15 cellular contexts compared by ENCODE assay signal in the genomic region with DNA sequence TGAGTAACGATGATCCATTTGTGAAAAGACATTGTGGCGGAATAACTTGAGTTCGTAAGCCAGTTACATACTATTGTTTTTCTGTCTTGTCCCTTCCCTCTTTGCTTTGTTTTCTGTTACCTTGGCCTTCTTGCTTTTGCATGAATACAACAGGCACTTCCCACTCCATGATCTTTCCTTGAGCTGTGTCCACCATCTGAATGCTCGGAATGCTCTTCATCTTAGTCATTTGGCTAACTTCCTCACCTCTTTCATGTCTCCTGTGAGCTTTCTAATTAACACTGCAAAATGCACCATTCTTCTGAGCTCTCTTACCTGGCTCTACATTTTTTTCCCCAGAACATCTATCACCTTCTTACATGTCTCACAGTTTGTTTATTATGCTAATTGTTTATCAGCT. TPM values are rescaled to one million over a fixed set of nuclear protein-coding genes. Genes with fewer than 3 reads are reported as not detected.
DNase-seq lines count a peak whose midpoint lies in the region; TF ChIP-seq lines count a peak whose summit lies in the region.
"Had no signal": no experiment of that assay in that cellular context is flagged by ENCODE, and none has a peak within 500 bp of the region (broad histone marks: within the 10 kb centered on the region; RNA-seq: fewer than 3 reads in every experiment).

No MANE protein-coding gene starts in this region.

- CTCF ChIA-PET in activated CD4-positive, alpha-beta memory T cell treated with anti-CD3 and anti-CD28 coated beads for 36 hours (lab: Charles Lee) = interaction anchor here (0.8 to 1.4 kb wide), 2 partner anchors 13 to 64 kb away, joined by 3 to 4 read pairs; no protein-coding TSS in a partner anchor

- TF ChIP-seq EP300 in Ishikawa (IDR thresholded peaks at IDR 0.05; ENCODE audit: borderline replicate concordance) = no peak
- TF ChIP-seq EP300 in esophagus muscularis mucosa (IDR thresholded peaks at IDR 0.05) = no peak

- H2BK12ac ChIP-seq in H9 (ENCODE audit: insufficient read length, low read depth, low read length) = no peak overlapping the region

- no peaks in the 10 kb centered on the region for H3K4me1 ChIP-seq in H9 (ENCODE audit: insufficient read depth, low read length)
- H3K4me1 ChIP-seq in mesodermal cell (ENCODE audit: control insufficient read depth, insufficient read depth, low read length, poor library complexity, severe bottlenecking) = peaks cover 10% of the 10 kb centered on the region
- H3K4me1 ChIP-seq in esophagus muscularis mucosa = no peaks in the 10 kb centered on the region
- H3K4me1 ChIP-seq: BE2C had no signal

- no peaks in the 10 kb centered on the region for H3K9me3 Mint-ChIP-seq in H9
- no peaks in the 10 kb centered on the region for H3K9me3 Mint-ChIP-seq in activated CD4-positive, alpha-beta memory T cell treated with anti-CD3 and anti-CD28 coated beads for 36 hours
- H3K9me3 Mint-ChIP-seq: CD4-positive, alpha-beta memory T cell had no signal

- H2BK120ac ChIP-seq in H9 (ENCODE audit: low read depth, low read length, poor library complexity, severe bottlenecking) = no peak overlapping the region

- WGBS in H9 (ENCODE audit: extremely low coverage, insufficient read length, low lambda C conversion rate) = no CpG with 5 or more reads among the region's 4 CpGs
- 96% methylated on average over 2 to 4 of the region's 4 CpGs for WGBS in mesodermal cell (ENCODE audit: insufficient coverage in 2 of 2), 2 experiments
- 91% methylated on average over 4 of the region's 4 CpGs for WGBS in esophagus muscularis mucosa

- H3K23ac ChIP-seq in H9 (ENCODE audit: insufficient read length, low read depth, low read length) = no peak overlapping the region

- H2AK5ac ChIP-seq in H9 (ENCODE audit: insufficient read length, low read length) = no peak overlapping the region

- no peak overlapping the region for H4K5ac ChIP-seq in H9 (ENCODE audit: insufficient read length, low read depth, low read length)

- POLR2A ChIA-PET in activated CD4-positive, alpha-beta memory T cell treated with anti-CD3 and anti-CD28 coated beads for 36 hours (lab: Charles Lee) = interaction anchor here (0.9 kb wide), 1 partner anchor 19 kb away, joined by 4 read pairs; no protein-coding TSS in a partner anchor

- H3K27ac Mint-ChIP-seq in H9 = peak overlapping the region in 2 of 3 experiments; percentile 18 to 19; a peak in 4 of 7 replicates
- H3K27ac Mint-ChIP-seq in activated CD4-positive, alpha-beta memory T cell treated with anti-CD3 and anti-CD28 coated beads for 36 hours = no peak overlapping the region
- H3K27ac Mint-ChIP-seq: CD4-positive, alpha-beta memory T cell had no signal

- no peaks in the 10 kb centered on the region for H3K9me3 ChIP-seq in H9 (ENCODE audit: control insufficient read depth, low read depth, low read length)
- no peaks in the 10 kb centered on the region for H3K9me3 ChIP-seq in mesodermal cell (ENCODE audit: control insufficient read depth, low read length)
- no peaks in the 10 kb centered on the region for H3K9me3 ChIP-seq in esophagus muscularis mucosa
- H3K9me3 ChIP-seq: BE2C had no signal

- no peak overlapping the region for H3K9ac ChIP-seq in H9 (ENCODE audit: extremely low read depth, insufficient read length, low read length)

- H2AFZ ChIP-seq in H9 (ENCODE audit: low read length) = no peak overlapping the region

- no peak for TF ChIP-seq RAD21 in Ishikawa (IDR thresholded peaks at IDR 0.05; ENCODE audit: low read depth)

- no peak overlapping the region for H4K91ac ChIP-seq in H9 (ENCODE audit: insufficient read length, low read depth, low read length)

- no peak overlapping the region for H3K14ac ChIP-seq in H9 (ENCODE audit: insufficient read depth, low read length)

- no peak overlapping the region for H3T11ph ChIP-seq in H9 (ENCODE audit: low read length)

- H3K27ac ChIP-seq in H9 (ENCODE audit: insufficient read length, low read depth, low read length) = no peak overlapping the region
- H3K27ac ChIP-seq in mesodermal cell (ENCODE audit: low read depth, low read length, severe bottlenecking) = peak overlapping the region; percentile 8
- no peak overlapping the region for H3K27ac ChIP-seq in esophagus muscularis mucosa (replicated peaks in 1 of 4)
- H3K27ac ChIP-seq: C4-2B had no signal

- H3K4me3 ChIP-seq in mesodermal cell (ENCODE audit: extremely low read depth, insufficient read depth, low read length, poor library complexity, severe bottlenecking) = no peak overlapping the region
- H3K4me3 ChIP-seq in esophagus muscularis mucosa = no peak overlapping the region
- H3K4me3 ChIP-seq: K562 had no signal

- H3K4me1 Mint-ChIP-seq in H9 = no peaks in the 10 kb centered on the region
- H3K4me1 Mint-ChIP-seq in activated CD4-positive, alpha-beta memory T cell treated with anti-CD3 and anti-CD28 coated beads for 36 hours (ENCODE audit: low read depth) = no peaks in the 10 kb centered on the region

- H3K79me1 ChIP-seq in H9 (ENCODE audit: insufficient read depth, low read depth, low read length, poor library complexity, severe bottlenecking) = no peaks in the 10 kb centered on the region

- H3K36me3 Mint-ChIP-seq in H9 (ENCODE audit: insufficient read depth in 1 of 3, low read depth in 3 of 3) = peaks cover 15 to 64% (median 59%) of the 10 kb centered on the region in 3 experiments; a peak in 6 of 7 replicates
- peaks cover 41% of the 10 kb centered on the region for H3K36me3 Mint-ChIP-seq in activated CD4-positive, alpha-beta memory T cell treated with anti-CD3 and anti-CD28 coated beads for 36 hours

- H3K36me3 ChIP-seq in mesodermal cell (ENCODE audit: control insufficient read depth, insufficient read depth, low read length) = peaks cover 87% of the 10 kb centered on the region
- H3K36me3 ChIP-seq in esophagus muscularis mucosa = peaks cover 0 to 28% (median 3%) of the 10 kb centered on the region in 4 donors

- DNase-seq in H9 (no peak), astrocyte of the hippocampus (ENCODE audit: low read depth, low spot score) (peak; percentile 40), NCI-H2227 treated with DMSO at 0.1 percent for 48 hours (lab: John Stamatoyannopoulos, UW) (no peak), esophagus muscularis mucosa (ENCODE audit: extremely low spot score) (no peak)
- DNase-seq in activated CD4-positive, alpha-beta memory T cell treated with anti-CD3 and anti-CD28 coated beads for 36 hours = no peak
- DNase-seq: BE2C; CD4-positive, alpha-beta memory T cell; DMS153; DMS79 treated with DMSO at 0.1 percent for 48 hours; EL; GDM1 had no signal

- no peak overlapping the region for H3K4me2 ChIP-seq in H9 (ENCODE audit: insufficient read depth, insufficient read length, low read length)

- no peak overlapping the region for H2BK20ac ChIP-seq in H9 (ENCODE audit: low read depth, low read length, poor library complexity, severe bottlenecking)

- no peak overlapping the region for H3K4ac ChIP-seq in H9 (ENCODE audit: low read depth, low read length)

- no peaks in the 10 kb centered on the region for H3K27me3 Mint-ChIP-seq in H9 (ENCODE audit: low read depth)
- no peaks in the 10 kb centered on the region for H3K27me3 Mint-ChIP-seq in activated CD4-positive, alpha-beta memory T cell treated with anti-CD3 and anti-CD28 coated beads for 36 hours
- H3K27me3 Mint-ChIP-seq: CD4-positive, alpha-beta memory T cell had no signal

- no peak overlapping the region for H3K56ac ChIP-seq in H9 (ENCODE audit: insufficient read length, low read depth, low read length)

- no peak for TF ChIP-seq POLR2A in esophagus muscularis mucosa (IDR thresholded peaks at IDR 0.05; ENCODE audit: low read depth)

- H3K18ac ChIP-seq in H9 (ENCODE audit: insufficient read length, low read depth, low read length) = no peak overlapping the region

- no peaks in the 10 kb centered on the region for H3K27me3 ChIP-seq in H9 (ENCODE audit: insufficient read depth, low read length)
- no peaks in the 10 kb centered on the region for H3K27me3 ChIP-seq in esophagus muscularis mucosa
- H3K27me3 ChIP-seq: BE2C had no signal

- no peak overlapping the region for H4K8ac ChIP-seq in H9 (replicated peaks; ENCODE audit: insufficient read length, low read depth, low read length)

- no peak overlapping the region for H2BK15ac ChIP-seq in H9 (ENCODE audit: low read depth, low read length)

- TF ChIP-seq CTCF in H9 (conservative IDR thresholded peaks at IDR 0.05) (no peak), esophagus muscularis mucosa (IDR thresholded peaks at IDR 0.05) (no peak)

- H3K4me3 Mint-ChIP-seq in H9 = no peak overlapping the region
- H3K4me3 Mint-ChIP-seq in activated CD4-positive, alpha-beta memory T cell treated with anti-CD3 and anti-CD28 coated beads for 36 hours = no peak overlapping the region
- H3K4me3 Mint-ChIP-seq: CD4-positive, alpha-beta memory T cell had no signal

- intact Hi-C loops in activated CD4-positive, alpha-beta memory T cell treated with anti-CD3 and anti-CD28 coated beads for 36 hours (cut with micrococcal nuclease) = no loop called here
- intact Hi-C loops in esophagus muscularis mucosa (cut with DNase I) = no loop called here

- no peaks in the 10 kb centered on the region for H3K23me2 ChIP-seq in H9 (ENCODE audit: insufficient read length, low read depth, low read length, poor library complexity, severe bottlenecking)

- H3K79me2 ChIP-seq in H9 (ENCODE audit: insufficient read depth, low read length) = no peaks in the 10 kb centered on the region

- H4K20me1 ChIP-seq in H9 (ENCODE audit: control insufficient read depth, insufficient read depth, insufficient read length) = no peaks in the 10 kb centered on the region

- H2BK5ac ChIP-seq in H9 (ENCODE audit: insufficient read length, low read length) = no peak overlapping the region

TF ChIP-seq in Ishikawa, 13 proteins besides CTCF, POLR2A, EP300 and RAD21 (continues in another document):
- TF ChIP-seq, protein P1, sequence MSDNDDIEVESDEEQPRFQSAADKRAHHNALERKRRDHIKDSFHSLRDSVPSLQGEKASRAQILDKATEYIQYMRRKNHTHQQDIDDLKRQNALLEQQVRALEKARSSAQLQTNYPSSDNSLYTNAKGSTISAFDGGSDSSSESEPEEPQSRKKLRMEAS (IDR thresholded peaks at IDR 0.05) = no peak
- TF ChIP-seq EGR1 (IDR thresholded peaks at IDR 0.05) (no peak), ZBTB7A (IDR thresholded peaks at IDR 0.05; ENCODE audit: low read depth) (no peak), CEBPB (IDR thresholded peaks at IDR 0.05) (no peak)

RNA-seq across cellular contexts. Expression of a gene that starts 10.0 kb away (rescaled TPM):
- 66.8 and 71.3 TPM in 2 replicates for total RNA-seq in H9 (2021)
- 48.2 TPM for polyA plus RNA-seq in mesodermal cell (2013, experiment 1 of 2)
- 47.8 TPM for polyA plus RNA-seq in mesodermal cell (2013, experiment 2 of 2)
- total RNA-seq in activated CD4-positive, alpha-beta memory T cell treated with anti-CD3 and anti-CD28 coated beads for 36 hours = 100 to 1,000 TPM; 136 to 147 TPM
- total RNA-seq in esophagus muscularis mucosa = 10 to 100 TPM in 1 of 4 donors, 1 to 10 TPM in 3; 4.3 to 11.2 (median 6.3) TPM

RNA-seq across cellular contexts. Expression of a gene that starts 10.3 kb away (rescaled TPM):
- 64.9 and 66.2 TPM in 2 replicates for total RNA-seq in H9 (2021)
- 94.4 TPM for polyA plus RNA-seq in mesodermal cell (2013, experiment 1 of 2)
- polyA plus RNA-seq in mesodermal cell (2013, experiment 2 of 2) = 125 TPM
- total RNA-seq in activated CD4-positive, alpha-beta memory T cell treated with anti-CD3 and anti-CD28 coated beads for 36 hours = 100 to 1,000 TPM; 106 to 115 TPM
- 10 to 100 TPM; 46.5 to 68.9 (median 48.6) TPM for total RNA-seq in esophagus muscularis mucosa

RNA-seq across cellular contexts. Expression of a gene that starts 36.3 kb away (rescaled TPM):
- total RNA-seq in H9 (2021) (37.3 and 37.4 TPM in 2 replicates), esophagus muscularis mucosa (10 to 100 TPM; 12.1 to 19.1 (median 14.1) TPM)
- polyA plus RNA-seq in mesodermal cell (2013, experiment 1 of 2) = 20.7 TPM
- polyA plus RNA-seq in mesodermal cell (2013, experiment 2 of 2) = 21.8 TPM
- 10 to 100 TPM; 27.7 to 28.5 TPM for total RNA-seq in activated CD4-positive, alpha-beta memory T cell treated with anti-CD3 and anti-CD28 coated beads for 36 hours
